ENCODE assay signal across 27 cellular contexts in the genomic region with DNA sequence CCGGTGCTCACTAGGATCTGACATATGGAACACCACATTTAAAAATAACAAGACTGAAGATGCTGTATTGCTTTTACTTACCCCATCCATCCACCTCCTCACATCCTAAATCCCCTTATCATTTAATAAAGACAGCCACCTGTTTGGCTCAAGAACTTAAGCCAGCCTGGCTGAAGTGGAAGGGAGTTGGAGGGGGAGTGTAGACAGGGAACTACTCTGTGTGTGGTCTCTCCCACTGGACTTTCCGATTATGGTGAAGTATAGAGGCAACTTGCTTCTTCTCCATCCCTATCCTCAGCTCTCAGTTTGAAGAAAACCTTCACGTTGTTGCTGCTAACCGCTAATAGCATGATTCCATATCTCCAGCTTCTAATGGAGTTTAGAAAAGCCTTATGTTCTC.
"Had no signal": no experiment of that assay in that cellular context is flagged by ENCODE, and none has a peak within 500 bp of the region (broad histone marks: within the 10 kb centered on the region; RNA-seq: fewer than 3 reads in every experiment).

No MANE protein-coding gene starts in this region.

- H3K27ac ChIP-seq: hepatocyte, left ventricle myocardium inferior, pancreas, prostate gland, sigmoid colon, stomach, testis, thyroid gland, transverse colon, upper lobe of left lung, vagina had no signal

- H3K27me3 ChIP-seq: hepatocyte, pancreas, sigmoid colon, stomach, testis, thyroid gland, transverse colon, upper lobe of left lung, vagina had no signal

- H3K36me3 ChIP-seq: left ventricle myocardium inferior, pancreas, prostate gland, sigmoid colon, stomach, thyroid gland, transverse colon, upper lobe of left lung, vagina had no signal

- DNase-seq: islet precursor cell; left ventricle myocardium inferior; mesendoderm; naive thymus-derived CD4-positive, alpha-beta T cell; nucleus accumbens; pancreas; posterior cingulate gyrus; retina; right cardiac atrium; sigmoid colon; small intestine; stimulated activated CD4-positive, alpha-beta T cell treated with anti-CD3 and anti-CD28 coated beads, Interleukin-1b, Interleukin-23, amount 100 ng/mL, for 48 hours; stimulated activated CD4-positive, alpha-beta T cell treated with anti-CD3 and anti-CD28 coated beads, Interleukin-2, amount 100 ng/mL, for 48 hours; stimulated activated CD4-positive, alpha-beta T cell treated with anti-CD3 and anti-CD28 coated beads, Interleukin-4, amount 100 ng/mL, for 4 hours; stimulated activated CD8-positive, alpha-beta memory T cell treated with anti-CD3 and anti-CD28 coated beads, Interleukin-4, amount 100 ng/mL, for 48 hours; stimulated activated naive CD4-positive, alpha-beta T cell treated with Interleukin-2 at 50 U/mL for 16 hours; stomach; testis; thyroid gland; transverse colon; upper lobe of left lung had no signal

- H3K9me3 ChIP-seq: left ventricle myocardium inferior, pancreas, prostate gland, sigmoid colon, stomach, testis, thyroid gland, transverse colon, upper lobe of left lung, vagina had no signal

- ATAC-seq: naive thymus-derived CD4-positive, alpha-beta T cell; natural killer cell treated with Interleukin-12 subunit alpha and Interleukin-12 subunit beta and Interleukin-15 and Interleukin-18, amount 100 ng/mL, for 72 hours; pancreas; right cardiac atrium; stimulated activated memory B cell treated with anti-CD40 and anti-IgM and Interleukin-4, amounts not matched to agents 10 μg/mL and 1 μg/mL and 100 μg/mL, for 72 hours had no signal

- H3K4me3 ChIP-seq: hepatocyte, left ventricle myocardium inferior, lung, pancreas, prostate gland, sigmoid colon, stomach, testis, thyroid gland, transverse colon, upper lobe of left lung, vagina had no signal

- H3K4me1 ChIP-seq: left ventricle myocardium inferior, pancreas, prostate gland, sigmoid colon, stomach, testis, thyroid gland, transverse colon, upper lobe of left lung, vagina had no signal
